Comparison of ENCODE assay signal across 27 cellular contexts in genomic region chr20:56380375-56380774, GRCh38. TPM values are rescaled to one million over a fixed set of nuclear protein-coding genes. Genes with fewer than 3 reads are reported as not detected.
A peak's percentile ranks its signal among the peaks of the same experiment; 100 is the strongest.
DNase-seq lines count a peak whose midpoint lies in the region; ATAC-seq and TF ChIP-seq lines count a peak whose summit lies in the region.
"Had no signal": no experiment of that assay in that cellular context is flagged by ENCODE, and none has a peak within 500 bp of the region (broad histone marks: within the 10 kb centered on the region; RNA-seq: fewer than 3 reads in every experiment).

No MANE protein-coding gene starts in this region.

- H3K9me3 ChIP-seq in IMR-90 (ENCODE audit: control insufficient read depth, insufficient read depth, low read length) (no peaks in the 10 kb centered on the region), smooth muscle cell (replicated peaks; ENCODE audit: low read depth) (no peaks in the 10 kb centered on the region)
- H3K9me3 ChIP-seq: heart right ventricle, pancreas, right atrium auricular region, testis had no signal

- H3K4me3 ChIP-seq in IMR-90 (ENCODE audit: insufficient read depth, low read depth, low read length) (no peak overlapping the region), fibroblast of pulmonary artery (replicated peaks; ENCODE audit: low read depth, low read length) (no peak overlapping the region), smooth muscle cell (no peak overlapping the region)
- H3K4me3 ChIP-seq: heart right ventricle, pancreas, right atrium auricular region, testis had no signal

- CTCF ChIA-PET in IMR-90 (lab: Yijun Ruan, JAX) = interaction anchor here (0.6 kb wide), 1 partner anchor 60 kb away, joined by 5 read pairs; no protein-coding TSS in a partner anchor

- H3K9ac ChIP-seq in IMR-90 (ENCODE audit: low read depth, low read length) (no peak overlapping the region), smooth muscle cell (ENCODE audit: low read depth) (no peak overlapping the region)

- intact Hi-C loops in IMR-90 (cut with micrococcal nuclease) = no loop called here

- H3K27ac ChIP-seq in IMR-90 (ENCODE audit: insufficient read depth, low read length) (no peak overlapping the region), smooth muscle cell (ENCODE audit: low read depth) (peak overlapping the region; percentile 52)
- H3K27ac ChIP-seq: pancreas, right atrium auricular region, testis had no signal

- H4K91ac ChIP-seq in IMR-90 (ENCODE audit: insufficient read depth, low read depth, low read length) = no peak overlapping the region

- no TSS peak for BruUV-seq in IMR-90 (replicated peaks; lab: Mats Ljungman, UMichigan)

- H2AFZ ChIP-seq in IMR-90 (replicated peaks; ENCODE audit: low read length, poor library complexity) (no peak overlapping the region), smooth muscle cell (ENCODE audit: low read depth) (no peak overlapping the region)

- no peak overlapping the region for H2AK5ac ChIP-seq in IMR-90 (ENCODE audit: low read depth, low read length)

- no peak overlapping the region for H2BK20ac ChIP-seq in IMR-90 (ENCODE audit: low read depth, low read length)

- POLR2A ChIA-PET in IMR-90 (lab: Charles Lee; ENCODE audit: unreplicated experiment) = no interaction called here

- H4K8ac ChIP-seq in IMR-90 (ENCODE audit: low read depth in 2 of 2, low read length in 2 of 2) = no peak overlapping the region

- H3K36me3 ChIP-seq in IMR-90 (ENCODE audit: control insufficient read depth, insufficient read depth, low read length) = peaks cover 14% of the 10 kb centered on the region
- H3K36me3 ChIP-seq in smooth muscle cell (ENCODE audit: low read depth) = no peaks in the 10 kb centered on the region
- H3K36me3 ChIP-seq: pancreas, right atrium auricular region had no signal

- H3K4ac ChIP-seq in IMR-90 (ENCODE audit: low read depth, low read length) = no peak overlapping the region

- H3K14ac ChIP-seq in IMR-90 (replicated peaks; ENCODE audit: low read depth, low read length) = no peak overlapping the region

- H4K20me1 ChIP-seq in IMR-90 (ENCODE audit: insufficient read depth, low read length) (no peaks in the 10 kb centered on the region; the same call in none of the 2 replicates), smooth muscle cell (ENCODE audit: low read depth) (no peaks in the 10 kb centered on the region)

- H2BK15ac ChIP-seq in IMR-90 (ENCODE audit: low read depth, low read length) = no peak overlapping the region

- no peak for TF ChIP-seq POLR2A in IMR-90 (IDR thresholded peaks at IDR 0.05; ENCODE audit: low read depth, low read length)

- H3K79me2 ChIP-seq in smooth muscle cell (ENCODE audit: low read depth) = peaks cover 15% of the 10 kb centered on the region

- no peak overlapping the region for H3K56ac ChIP-seq in IMR-90 (ENCODE audit: extremely low read depth, insufficient read depth, low read length)

- H3K23ac ChIP-seq in IMR-90 (ENCODE audit: low read depth, low read length) = no peak overlapping the region

- H3K4me2 ChIP-seq in IMR-90 (ENCODE audit: low read depth, low read length) = no peak overlapping the region
- H3K4me2 ChIP-seq in smooth muscle cell = peak overlapping the region; percentile 28

- H4K5ac ChIP-seq in IMR-90 (ENCODE audit: low read depth, low read length) = no peak overlapping the region

- in situ Hi-C loops in IMR-90 (cut with MboI; ENCODE audit: low sequenced_read_pairs) (loop anchor here (25.0 kb wide), 1 partner anchor 982 kb away; the partner anchor contains the start of gene RAE1), ACHN (cut with HindIII; ENCODE audit: low pct_ligation_motif_present, low pct_unique_long_range_greater_than_20kb, low sequenced_read_pairs) (no loop called here)

- H3K27me3 ChIP-seq in IMR-90 (ENCODE audit: control insufficient read depth, insufficient read depth, low read length) = no peaks in the 10 kb centered on the region
- H3K27me3 ChIP-seq in smooth muscle cell (ENCODE audit: low read depth) = no peaks in the 10 kb centered on the region
- H3K27me3 ChIP-seq: heart right ventricle, pancreas, right atrium auricular region, testis had no signal

- DNase-seq in IMR-90 (peak; percentile 88), amniotic epithelial cell (ENCODE audit: low read depth) (peak; percentile 96), fibroblast of pulmonary artery (ENCODE audit: low read depth) (peak; percentile 75), smooth muscle cell (lab: John Stamatoyannopoulos, UW; ENCODE audit: unreplicated experiment) (no peak), NCI-H526 (lab: John Stamatoyannopoulos, UW) (no peak), ACHN (no peak), NCI-H345 treated with DMSO at 0.1 percent for 48 hours (lab: John Stamatoyannopoulos, UW; ENCODE audit: unreplicated experiment) (no peak)
- DNase-seq: activated CD4-positive, alpha-beta T cell treated with anti-CD3 and anti-CD28 coated beads for 36 hours; activated naive CD4-positive, alpha-beta T cell; AML-193; foreskin fibroblast; heart right ventricle; KG1; left colon; natural killer cell; NCI-H187; NCI-H2171 treated with DMSO at 0.1 percent for 48 hours; NCI-H69; pancreas; stimulated activated naive CD4-positive, alpha-beta T cell treated with Interleukin-2 at 50 U/mL for 16 hours; T-helper 17 cell; testis had no signal

- dilution Hi-C loops in IMR-90 (cut with HindIII; ENCODE audit: low sequenced_read_pairs, unreplicated experiment) = no loop called here

- ATAC-seq in IMR-90 (ENCODE audit: low read depth) = peak; percentile 84
- ATAC-seq: activated CD4-positive, alpha-beta T cell treated with anti-CD3 and anti-CD28 coated beads for 36 hours; left colon; natural killer cell; T-helper 17 cell had no signal

- H3K4me1 ChIP-seq in IMR-90 (ENCODE audit: control insufficient read depth, insufficient read depth, low read length) (peaks cover 2% of the 10 kb centered on the region), smooth muscle cell (ENCODE audit: low read depth) (no peaks in the 10 kb centered on the region)
- H3K4me1 ChIP-seq: right atrium auricular region, testis had no signal

- peaks cover 54 to 59% of the 10 kb centered on the region in 2 experiments for H3K79me1 ChIP-seq in IMR-90 (ENCODE audit: low read depth in 1 of 2, low read length in 2 of 2)

- no CpG with 5 or more reads among the region's 1 CpG for WGBS in IMR-90 (ENCODE audit: extremely low coverage in 2 of 2, insufficient read length in 1 of 2), 2 experiments
- WGBS in smooth muscle cell (ENCODE audit: low lambda C conversion rate) = 20% methylated on average over 1 of the region's 1 CpG

- no peak overlapping the region for H2AK9ac ChIP-seq in IMR-90 (replicated peaks; ENCODE audit: low read depth, low read length, poor library complexity)

- H2BK5ac ChIP-seq in IMR-90 (ENCODE audit: low read depth, low read length, poor library complexity, severe bottlenecking) = peak overlapping the region; percentile 53

- H2BK120ac ChIP-seq in IMR-90 (ENCODE audit: low read depth, low read length) = no peak overlapping the region

- no peak for TF ChIP-seq RAD21 in IMR-90 (IDR thresholded peaks at IDR 0.05; ENCODE audit: low read length)

- TF ChIP-seq CTCF in IMR-90 (conservative IDR thresholded peaks at IDR 0.05; ENCODE audit: low read depth, low read length) (no peak), fibroblast of pulmonary artery (IDR thresholded peaks at IDR 0.05; ENCODE audit: low read length, missing control alignments) (no peak), smooth muscle cell (IDR thresholded peaks at IDR 0.05; ENCODE audit: borderline replicate concordance, insufficient read depth, poor library complexity, severe bottlenecking) (no peak)

- H3F3A ChIP-seq in smooth muscle cell (ENCODE audit: low read depth) = no peaks in the 10 kb centered on the region

- peaks cover 8% of the 10 kb centered on the region; the same call in 1 of the 2 replicates for H3K9me1 ChIP-seq in IMR-90 (ENCODE audit: insufficient read depth, low read length)

- H3K18ac ChIP-seq in IMR-90 (ENCODE audit: low read depth, low read length) = no peak overlapping the region

TF ChIP-seq in IMR-90, 13 proteins besides CTCF, POLR2A, EP300 and RAD21:
- TF ChIP-seq CEBPB (IDR thresholded peaks at IDR 0.05; ENCODE audit: low read depth, low read length) = peak; percentile 32; the same call in 1 of the 2 replicates
- no peak for TF ChIP-seq ELK1 (IDR thresholded peaks at IDR 0.05; ENCODE audit: borderline replicate concordance, low read depth, low read length)
- TF ChIP-seq FOS (IDR thresholded peaks at IDR 0.05; ENCODE audit: low read depth, low read length) = 0 out of 2 replicates have a peak, but pooled peaks have one; percentile 8

RNA-seq across cellular contexts. Expression of gene AURKA, which starts 11.6 kb away (rescaled TPM):
- total RNA-seq in IMR-90 (2012; rRNA removed) = 83.3 and 88.0 TPM in 2 replicates
- 63.7 and 68.0 TPM in 2 replicates for polyA plus RNA-seq in IMR-90 (2012; rRNA removed)
- polyA plus RNA-seq in IMR-90 (2012; cell fraction: cytosol; rRNA removed) = 21.7 and 43.0 TPM in 2 replicates
- 13.7 and 69.2 TPM in 2 replicates for polyA plus RNA-seq in IMR-90 (2012; cell fraction: nucleus; rRNA removed; ENCODE audit: low replicate concordance)
- total RNA-seq in smooth muscle cell = 9.2 and 12.7 TPM in 2 replicates
- 13.8 and 13.9 TPM in 2 replicates for polyA plus RNA-seq in smooth muscle cell

RNA-seq across cellular contexts. Expression of gene CSTF1, which starts 12.1 kb away (rescaled TPM):
- total RNA-seq in IMR-90 (2012; rRNA removed) = 86.4 and 105 TPM in 2 replicates
- 48.8 and 49.5 TPM in 2 replicates for polyA plus RNA-seq in IMR-90 (2012; rRNA removed)
- 24.3 and 40.6 TPM in 2 replicates for polyA plus RNA-seq in IMR-90 (2012; cell fraction: cytosol; rRNA removed)
- 28.6 and 46.9 TPM in 2 replicates for polyA plus RNA-seq in IMR-90 (2012; cell fraction: nucleus; rRNA removed; ENCODE audit: low replicate concordance)
- 38.5 and 52.4 TPM in 2 replicates for total RNA-seq in smooth muscle cell
- polyA plus RNA-seq in smooth muscle cell = 21.6 and 27.8 TPM in 2 replicates

RNA-seq across cellular contexts. Expression of gene FAM210B, which starts 21.6 kb away (rescaled TPM):
- total RNA-seq in IMR-90 (2012; rRNA removed) = 45.0 and 48.9 TPM in 2 replicates
- polyA plus RNA-seq in IMR-90 (2012; rRNA removed) = 25.6 and 29.5 TPM in 2 replicates
- 13.0 and 17.9 TPM in 2 replicates for polyA plus RNA-seq in IMR-90 (2012; cell fraction: cytosol; rRNA removed)
- polyA plus RNA-seq in IMR-90 (2012; cell fraction: nucleus; rRNA removed; ENCODE audit: low replicate concordance) = 4.1 and 11.5 TPM in 2 replicates
- total RNA-seq in smooth muscle cell = 32.3 and 38.2 TPM in 2 replicates
- 32.0 and 43.7 TPM in 2 replicates for polyA plus RNA-seq in smooth muscle cell

RNA-seq across cellular contexts. Expression of gene CASS4, which starts 31.7 kb away (rescaled TPM):
- 25.8 and 26.1 TPM in 2 replicates for total RNA-seq in IMR-90 (2012; rRNA removed)
- polyA plus RNA-seq in IMR-90 (2012; rRNA removed) = 26.5 and 29.6 TPM in 2 replicates
- 12.7 and 19.2 TPM in 2 replicates for polyA plus RNA-seq in IMR-90 (2012; cell fraction: cytosol; rRNA removed)
- 28.4 and 44.9 TPM in 2 replicates for polyA plus RNA-seq in IMR-90 (2012; cell fraction: nucleus; rRNA removed; ENCODE audit: low replicate concordance)
- total RNA-seq in smooth muscle cell = 0.22 TPM in 1 of 2 replicates, not detected in the other
- polyA plus RNA-seq in smooth muscle cell = 0.07 and 0.34 TPM in 2 replicates
- total RNA-seq: bronchial epithelial cell, H1, HT1080, SK-MEL-5 had no signal
- polyA plus RNA-seq: H1 had no signal

Comparison
In these comparisons a context has a peak if more than half of its experiments do, and no peak if none do; other contexts are left out.
1. DNase-seq: peak in IMR-90 (single experiment), amniotic epithelial cell (single experiment) and fibroblast of pulmonary artery (single experiment); none in smooth muscle cell (single experiment), NCI-H526 (0 of 2), ACHN (single experiment) and NCI-H345 treated with DMSO at 0.1 percent for 48 hours (single experiment).